Comparison of ENCODE assay signal across 2 cellular contexts in genomic region chr9:100417815-100418214, GRCh38.
TF ChIP-seq lines count a peak whose summit lies in the region.

No MANE protein-coding gene starts in this region.

TF ChIP-seq in HepG2, 621 proteins besides CTCF, POLR2A, EP300 and RAD21:
- TF ChIP-seq ZNF441 (CRISPR knock-in tag; IDR thresholded peaks at IDR 0.05; ENCODE audit: borderline replicate concordance) (no peak), ZNF558 (CRISPR knock-in tag; IDR thresholded peaks at IDR 0.05; ENCODE audit: borderline replicate concordance) (no peak), IKZF1 (IDR thresholded peaks at IDR 0.05) (no peak), ZNF44 (CRISPR knock-in tag; IDR thresholded peaks at IDR 0.05) (no peak), ZNF619 (CRISPR knock-in tag; IDR thresholded peaks at IDR 0.05) (no peak), MAFF (IDR thresholded peaks at IDR 0.05; ENCODE audit: low read depth, low read length) (peak; percentile 60), ZNF761 (CRISPR knock-in tag; conservative IDR thresholded peaks at IDR 0.05) (no peak), TCF12 (IDR thresholded peaks at IDR 0.05) (no peak), TCF12 (CRISPR knock-in tag; IDR thresholded peaks at IDR 0.05) (no peak), MNT (IDR thresholded peaks at IDR 0.05) (no peak), ZC3H4 (CRISPR knock-in tag; IDR thresholded peaks at IDR 0.05; ENCODE audit: borderline replicate concordance) (no peak), ATRX (CRISPR knock-in tag; IDR thresholded peaks at IDR 0.05; ENCODE audit: borderline replicate concordance) (no peak), JUNB (CRISPR knock-in tag; IDR thresholded peaks at IDR 0.05; ENCODE audit: borderline replicate concordance) (no peak), MAFK (conservative IDR thresholded peaks at IDR 0.05 in 1 of 2, IDR thresholded peaks at IDR 0.05 in 1 of 2; ENCODE audit: low read length in 2 of 2) (peak; percentile 44 to 77; a peak in 3 of 4 replicates), HBP1 (CRISPR knock-in tag; IDR thresholded peaks at IDR 0.05; ENCODE audit: low read depth) (no peak)
TF ChIP-seq in HepG2: peak in this region for 2.

TF ChIP-seq in K562, 482 proteins besides CTCF, POLR2A, EP300 and RAD21:
- TF ChIP-seq C11orf30 (IDR thresholded peaks at IDR 0.05; ENCODE audit: low read depth) = peak; percentile 10; the same call in 1 of the 2 replicates
- TF ChIP-seq BCOR (IDR thresholded peaks at IDR 0.05) = 0 out of 2 replicates have a peak, but pooled peaks have one; percentile 20
- TF ChIP-seq TAF1 (IDR thresholded peaks at IDR 0.05; ENCODE audit: control insufficient read depth, extremely low read depth, insufficient read depth, low read length, severe bottlenecking) = no peak
- no peak for TF ChIP-seq ZNF592 (IDR thresholded peaks at IDR 0.05)
- no peak for TF ChIP-seq IRF9 (tag; IDR thresholded peaks at IDR 0.05)
- peak; percentile 11 for TF ChIP-seq RBM25 (IDR thresholded peaks at IDR 0.05; ENCODE audit: low read depth, low read length, severe bottlenecking)
- TF ChIP-seq ZNF316 (IDR thresholded peaks at IDR 0.05) = peak; percentile 21; the same call in 1 of the 2 replicates
- peak; percentile 86 for TF ChIP-seq ZNF121 (CRISPR knock-in tag; conservative IDR thresholded peaks at IDR 0.05)
- no peak for TF ChIP-seq GABPB2 (CRISPR knock-in tag; conservative IDR thresholded peaks at IDR 0.05)
- peak; percentile 37; the same call in 1 of the 2 replicates for TF ChIP-seq MAFF (IDR thresholded peaks at IDR 0.05; ENCODE audit: low read length)
- TF ChIP-seq KHSRP (IDR thresholded peaks at IDR 0.05) = no peak
